22 cellular contexts compared by ENCODE assay signal in genomic region chr13:95391785-95392184, GRCh38.
DNase-seq lines count a peak whose midpoint lies in the region; ATAC-seq and TF ChIP-seq lines count a peak whose summit lies in the region.
"Had no signal": no experiment of that assay in that cellular context is flagged by ENCODE, and none has a peak within 500 bp of the region (broad histone marks: within the 10 kb centered on the region; RNA-seq: fewer than 3 reads in every experiment).

No MANE protein-coding gene starts in this region.

- H4K20me1 ChIP-seq in DND-41 (ENCODE audit: insufficient read depth, low read length) (no peaks in the 10 kb centered on the region), Karpas-422 (ENCODE audit: insufficient read depth, low read depth, low read length) (no peaks in the 10 kb centered on the region)
- H4K20me1 ChIP-seq: BLaER1 had no signal

- no peak overlapping the region for H3K23ac ChIP-seq in neuronal stem cell (ENCODE audit: low read depth, low read length, poor library complexity)

- no peak overlapping the region for H2BK12ac ChIP-seq in neuronal stem cell (ENCODE audit: low read length)

- no CpG with 5 or more reads among the region's 2 CpGs for WGBS in neuronal stem cell (ENCODE audit: extremely low coverage in 2 of 2, insufficient read length in 2 of 2, insufficient replicate concordance in 1 of 2), 2 donors

- no peak overlapping the region for H3K4ac ChIP-seq in neuronal stem cell (ENCODE audit: low read length)

- no peak overlapping the region for H3K27ac ChIP-seq in DND-41 (ENCODE audit: low read length)
- H3K27ac ChIP-seq in Karpas-422 (ENCODE audit: low read length) = no peak overlapping the region
- H3K27ac ChIP-seq in neuronal stem cell (replicated peaks; ENCODE audit: low read length) = no peak overlapping the region
- H3K27ac ChIP-seq: 22Rv1, A549, BLaER1 had no signal

- no peaks in the 10 kb centered on the region for H3K9me3 ChIP-seq in DND-41 (ENCODE audit: insufficient read depth, low read length, severe bottlenecking)
- H3K9me3 ChIP-seq in Karpas-422 (ENCODE audit: low read length) = no peaks in the 10 kb centered on the region
- no peaks in the 10 kb centered on the region for H3K9me3 ChIP-seq in neuronal stem cell (replicated peaks in 1 of 2; ENCODE audit: control insufficient read depth in 2 of 2, insufficient read depth in 1 of 2, low read depth in 1 of 2, low read length in 2 of 2)
- H3K9me3 ChIP-seq: A549, BE2C, BLaER1 had no signal

- H3K36me3 ChIP-seq in DND-41 (ENCODE audit: insufficient read depth, low read length) = no peaks in the 10 kb centered on the region
- H3K36me3 ChIP-seq in Karpas-422 (ENCODE audit: insufficient read depth, low read length) = no peaks in the 10 kb centered on the region
- no peaks in the 10 kb centered on the region for H3K36me3 ChIP-seq in neuronal stem cell (replicated peaks in 1 of 2; ENCODE audit: control insufficient read depth in 2 of 2, insufficient read depth in 2 of 2, low read length in 2 of 2)
- H3K36me3 ChIP-seq: BE2C, BLaER1 had no signal

- no peak overlapping the region for H2AFZ ChIP-seq in DND-41 (ENCODE audit: low read depth, low read length)
- no peak overlapping the region for H2AFZ ChIP-seq in Karpas-422 (ENCODE audit: low read length)
- no peak overlapping the region for H2AFZ ChIP-seq in neuronal stem cell (ENCODE audit: low read length)

- no peak overlapping the region for H2BK5ac ChIP-seq in neuronal stem cell (ENCODE audit: low read length)

- no peaks in the 10 kb centered on the region for H3K9me2 ChIP-seq in Karpas-422 (replicated peaks; ENCODE audit: insufficient read depth, low read length)

- H4K91ac ChIP-seq in neuronal stem cell (ENCODE audit: low read depth, low read length, poor library complexity) = no peak overlapping the region

- no peaks in the 10 kb centered on the region for H3K4me1 ChIP-seq in DND-41 (ENCODE audit: insufficient read depth, low read length)
- peaks cover 29% of the 10 kb centered on the region for H3K4me1 ChIP-seq in Karpas-422 (ENCODE audit: low read length)
- H3K4me1 ChIP-seq in neuronal stem cell (ENCODE audit: control insufficient read depth in 2 of 2, insufficient read depth in 1 of 2, low read depth in 1 of 2, low read length in 2 of 2) = no peaks in the 10 kb centered on the region
- H3K4me1 ChIP-seq: A549 had no signal

- H2AK5ac ChIP-seq in neuronal stem cell (ENCODE audit: low read depth, low read length) = no peak overlapping the region

- H3K9ac ChIP-seq in DND-41 (ENCODE audit: low read depth, low read length) = no peak overlapping the region
- H3K9ac ChIP-seq in Karpas-422 (ENCODE audit: low read length) = no peak overlapping the region
- H3K9ac ChIP-seq in neuronal stem cell (ENCODE audit: low read depth, low read length, poor library complexity) = no peak overlapping the region
- H3K9ac ChIP-seq: BLaER1 had no signal

- peak overlapping the region; percentile 20 for H3K18ac ChIP-seq in neuronal stem cell (ENCODE audit: low read length)

- H3K14ac ChIP-seq in neuronal stem cell (ENCODE audit: low read length) = no peak overlapping the region

- no peak for TF ChIP-seq CTCF in DND-41 (IDR thresholded peaks at IDR 0.05; ENCODE audit: borderline replicate concordance, extremely low read depth, low read length, poor library complexity, severe bottlenecking)

- no peak overlapping the region for H4K8ac ChIP-seq in neuronal stem cell (ENCODE audit: low read depth, low read length)

- H3K79me2 ChIP-seq in DND-41 (ENCODE audit: insufficient read depth, low read length) (no peaks in the 10 kb centered on the region), Karpas-422 (ENCODE audit: low read length) (no peaks in the 10 kb centered on the region)

- peak; percentile 62; the same call in 2 of the 3 replicates for ATAC-seq in DND-41 (ENCODE audit: insufficient read depth, low read depth)
- ATAC-seq: A549 had no signal

- DNase-seq in DND-41 (no peak), Karpas-422 (peak; percentile 35), neuronal stem cell (ENCODE audit: low spot score) (no peak), NCI-H146 treated with DMSO at 0.1 percent for 48 hours (lab: John Stamatoyannopoulos, UW; ENCODE audit: unreplicated experiment) (no peak), retina (no peak), AML-193 (lab: John Stamatoyannopoulos, UW) (no peak)
- peak; percentile 88 for DNase-seq in Jurkat, Clone E6-1 (ENCODE audit: low read depth, low spot score)
- no peak for DNase-seq in activated naive CD4-positive, alpha-beta T cell (lab: John Stamatoyannopoulos, UW)
- DNase-seq: BE2C; C1 segment of cervical spinal cord; CD4-positive, alpha-beta memory T cell; CD4-positive, CD25-positive, alpha-beta regulatory T cell; CD8-positive, alpha-beta memory T cell; COR-L47; DMS 273 treated with DMSO at 0.1 percent for 48 hours; DMS153; DMS53; DMS79; GF-D8 had no signal

- no peak overlapping the region for H2BK120ac ChIP-seq in neuronal stem cell (ENCODE audit: low read depth, low read length)

- no peaks in the 10 kb centered on the region for H3K79me1 ChIP-seq in neuronal stem cell (ENCODE audit: low read depth, low read length)

- H3K4me2 ChIP-seq in DND-41 (ENCODE audit: insufficient read depth, low read length) = no peak overlapping the region
- H3K4me2 ChIP-seq in Karpas-422 (ENCODE audit: low read depth, low read length, poor library complexity, severe bottlenecking) = no peak overlapping the region
- H3K4me2 ChIP-seq in neuronal stem cell (ENCODE audit: insufficient read depth, low read length, poor library complexity, severe bottlenecking) = peak overlapping the region; percentile 3
- H3K4me2 ChIP-seq: A549, BLaER1 had no signal

- H3K4me3 ChIP-seq in DND-41 (ENCODE audit: low read depth in 1 of 2, low read length in 2 of 2) (no peak overlapping the region), Karpas-422 (ENCODE audit: low read length) (no peak overlapping the region), neuronal stem cell (ENCODE audit: low read length in 2 of 2) (no peak overlapping the region)
- H3K4me3 ChIP-seq in Jurkat, Clone E6-1 (ENCODE audit: low read length) = no peak overlapping the region
- H3K4me3 ChIP-seq: A549, BLaER1 had no signal

- no peak overlapping the region for H2BK15ac ChIP-seq in neuronal stem cell (ENCODE audit: low read length)

- no peaks in the 10 kb centered on the region for H3K27me3 ChIP-seq in DND-41 (ENCODE audit: insufficient read depth, low read length, poor library complexity)
- no peaks in the 10 kb centered on the region for H3K27me3 ChIP-seq in Karpas-422 (ENCODE audit: low read length)
- H3K27me3 ChIP-seq in neuronal stem cell (ENCODE audit: control insufficient read depth in 3 of 3, insufficient read depth in 3 of 3, low read depth in 1 of 3, low read length in 3 of 3) = peaks cover 0 to 5% (median 2%) of the 10 kb centered on the region in 3 experiments
- H3K27me3 ChIP-seq: BE2C, BLaER1 had no signal

Comparison
In these comparisons a context has a peak if more than half of its experiments do, and no peak if none do; other contexts are left out.
1. DNase-seq: peak in Jurkat, Clone E6-1 (single experiment) and Karpas-422 (single experiment); none in DND-41 (single experiment), neuronal stem cell (single experiment), activated naive CD4-positive, alpha-beta T cell (0 of 4), NCI-H146 treated with DMSO at 0.1 percent for 48 hours (single experiment), retina (single experiment) and AML-193 (0 of 2).